Comparison of ENCODE assay signal across 13 cellular contexts in genomic region chr6:89385846-89386245, GRCh38. TPM values are rescaled to one million over a fixed set of nuclear protein-coding genes. Genes with fewer than 3 reads are reported as not detected.
DNase-seq lines count a peak whose midpoint lies in the region; ATAC-seq and TF ChIP-seq lines count a peak whose summit lies in the region.
"Had no signal": no experiment of that assay in that cellular context is flagged by ENCODE, and none has a peak within 500 bp of the region (broad histone marks: within the 10 kb centered on the region; RNA-seq: fewer than 3 reads in every experiment).

No MANE protein-coding gene starts in this region.

- no peak for TF ChIP-seq EP300 in suprapubic skin (IDR thresholded peaks at IDR 0.05)

- H4K20me1 ChIP-seq in DOHH2 (ENCODE audit: control insufficient read depth, insufficient read depth, low read depth, low read length), result no peaks in the 10 kb centered on the region

- H3K4me3 ChIP-seq in DOHH2 (ENCODE audit: low read length) (peak overlapping the region; percentile 4; the same call in 1 of the 2 replicates), suprapubic skin (no peak overlapping the region), aorta (ENCODE audit: low read length in 2 of 2) (no peak overlapping the region)
- H3K4me3 ChIP-seq: MG63 had no signal

- CTCF ChIA-PET in RWPE1 (lab: Yijun Ruan, JAX), result interaction anchor here (1.2 kb wide), 1 partner anchor 14 kb away, joined by 5 read pairs; no protein-coding TSS in a partner anchor

- ATAC-seq in foreskin keratinocyte, result no peak
- no peak for ATAC-seq in aorta (ENCODE audit: low FRiP score)

- H3K4me2 ChIP-seq in DOHH2 (ENCODE audit: low read length), result peak overlapping the region; percentile 24

- intact Hi-C loops in aorta (cut with DNase I), result no loop called here

- peaks cover 5% of the 10 kb centered on the region for H3F3A ChIP-seq in DOHH2 (ENCODE audit: control insufficient read depth, insufficient read depth)

- H3K9me2 ChIP-seq in DOHH2 (replicated peaks; ENCODE audit: control insufficient read depth, low read length), result no peaks in the 10 kb centered on the region

- no peaks in the 10 kb centered on the region for H3K36me3 ChIP-seq in DOHH2 (ENCODE audit: control insufficient read depth, low read length)
- H3K36me3 ChIP-seq in suprapubic skin, result no peaks in the 10 kb centered on the region
- H3K36me3 ChIP-seq in aorta (ENCODE audit: control insufficient read depth in 1 of 2, insufficient read depth in 2 of 2, low read length in 1 of 2), result no peaks in the 10 kb centered on the region
- H3K36me3 ChIP-seq: MG63 had no signal

- no peaks in the 10 kb centered on the region for H3K9me3 ChIP-seq in DOHH2 (ENCODE audit: control insufficient read depth, insufficient read depth, low read length)
- H3K9me3 ChIP-seq in suprapubic skin, result no peaks in the 10 kb centered on the region
- H3K9me3 ChIP-seq in aorta (ENCODE audit: control insufficient read depth, low read length), result no peaks in the 10 kb centered on the region
- H3K9me3 ChIP-seq: MG63 had no signal

- WGBS in suprapubic skin, result 76% methylated on average over 7 of the region's 7 CpGs
- 97 to 100% methylated on average over 7 of the region's 7 CpGs for WGBS in aorta, 2 donors

- H3K27me3 ChIP-seq in DOHH2 (ENCODE audit: control insufficient read depth, low read length), result no peaks in the 10 kb centered on the region
- H3K27me3 ChIP-seq in foreskin keratinocyte, result peaks cover 3% of the 10 kb centered on the region
- H3K27me3 ChIP-seq in suprapubic skin, result no peaks in the 10 kb centered on the region
- no peaks in the 10 kb centered on the region for H3K27me3 ChIP-seq in aorta (ENCODE audit: control insufficient read depth in 1 of 2, insufficient read depth in 2 of 2, low read length in 1 of 2)
- H3K27me3 ChIP-seq: MG63 had no signal

- TF ChIP-seq CTCF in DOHH2 (IDR thresholded peaks at IDR 0.05; ENCODE audit: low read depth, low read length, poor library complexity, severe bottlenecking) (no peak), RWPE1 (conservative IDR thresholded peaks at IDR 0.05; ENCODE audit: low read depth) (no peak), foreskin keratinocyte (conservative IDR thresholded peaks at IDR 0.05) (no peak), suprapubic skin (IDR thresholded peaks at IDR 0.05) (no peak)

- no peaks in the 10 kb centered on the region for H3K79me2 ChIP-seq in DOHH2 (ENCODE audit: control insufficient read depth, low read length)

- POLR2A ChIA-PET in RWPE1 (lab: Yijun Ruan, JAX; ENCODE audit: low non-redundant PET), result no interaction called here

- DNase-seq in RWPE1 (ENCODE audit: low spot score) (no peak), foreskin keratinocyte (no peak), suprapubic skin (ENCODE audit: low spot score in 2 of 2) (no peak), aorta (no peak), NCI-H1930 (lab: John Stamatoyannopoulos, UW) (no peak), MV-4-11 (lab: John Stamatoyannopoulos, UW) (no peak)
- DNase-seq: H7; MG63; NCI-H226; NCI-H526; NK-92 treated with Interleukin-12 subunit alpha and Interleukin-12 subunit beta, amount 100 ng/mL, for 24 hours; OCI-M1 had no signal

- TF ChIP-seq POLR2A in suprapubic skin (IDR thresholded peaks at IDR 0.05), result no peak

- peaks cover 38% of the 10 kb centered on the region for H3K4me1 ChIP-seq in DOHH2 (ENCODE audit: control insufficient read depth, low read length)
- H3K4me1 ChIP-seq in foreskin keratinocyte, result no peaks in the 10 kb centered on the region
- peaks cover 6% of the 10 kb centered on the region for H3K4me1 ChIP-seq in suprapubic skin
- no peaks in the 10 kb centered on the region for H3K4me1 ChIP-seq in aorta (ENCODE audit: control insufficient read depth in 1 of 2, insufficient read depth in 2 of 2, low read length in 2 of 2)

- H3K27ac ChIP-seq in DOHH2 (ENCODE audit: low read depth, low read length) (no peak overlapping the region), RWPE1 (peak overlapping the region; percentile 75), foreskin keratinocyte (peak overlapping the region; percentile 24), suprapubic skin (peak overlapping the region; percentile 49), aorta (ENCODE audit: low read depth in 1 of 2, low read length in 2 of 2) (no peak overlapping the region)

RNA-seq across cellular contexts. Expression of gene RRAGD, which starts 26.2 kb away (rescaled TPM):
- total RNA-seq in foreskin keratinocyte, result 0.04 and 0.14 TPM in 2 replicates
- 0.04 and 0.08 TPM in 2 replicates for polyA plus RNA-seq in foreskin keratinocyte
- 10 to 100 TPM; 13.7 to 24.3 (median 17.9) TPM for total RNA-seq in suprapubic skin
- 10 to 100 TPM; 16.2 to 17.8 TPM for total RNA-seq in aorta
- polyA plus RNA-seq in aorta, result 1 to 10 TPM; 3.2 to 9.4 TPM

RNA-seq across cellular contexts. Expression of gene UBE2J1, which starts 33.3 kb away (rescaled TPM):
- 26.4 and 27.5 TPM in 2 replicates for total RNA-seq in foreskin keratinocyte
- 14.0 and 14.9 TPM in 2 replicates for polyA plus RNA-seq in foreskin keratinocyte
- 10 to 100 TPM; 18.7 to 26.1 (median 20.6) TPM for total RNA-seq in suprapubic skin
- total RNA-seq in aorta, result 10 to 100 TPM; 34.1 to 38.7 TPM
- polyA plus RNA-seq in aorta, result 10 to 100 TPM; 18.6 to 29.7 TPM

RNA-seq across cellular contexts. Expression of gene ANKRD6, which starts 47.1 kb away (rescaled TPM):
- 7.0 and 8.1 TPM in 2 replicates for total RNA-seq in foreskin keratinocyte
- 2.7 and 3.4 TPM in 2 replicates for polyA plus RNA-seq in foreskin keratinocyte
- 1 to 10 TPM; 3.4 to 6.9 (median 5.4) TPM for total RNA-seq in suprapubic skin
- 10 to 100 TPM; 38.3 to 45.9 TPM for total RNA-seq in aorta
- polyA plus RNA-seq in aorta, result 10 to 100 TPM; 21.4 to 26.8 TPM

Comparison
In these comparisons a context has a peak if more than half of its experiments do, and no peak if none do; other contexts are left out.
1. H3K27ac ChIP-seq: peak in RWPE1 (single experiment), foreskin keratinocyte (single experiment) and suprapubic skin (single experiment); none in DOHH2 (single experiment) and aorta (0 of 2).
2. RNA of gene RRAGD, which starts 26.2 kb away (total RNA-seq): 13.7 to 24.3 TPM in suprapubic skin and 16.2 to 17.8 TPM in aorta; 0.04 to 0.14 TPM in foreskin keratinocyte; every median in the first group is over 10 times any median in the second.